In genomic region chr15:63156086-63156707, GRCh38 we compare ENCODE assay signal across 8 cellular contexts. TPM values are rescaled to one million over a fixed set of nuclear protein-coding genes. Genes with fewer than 3 reads are reported as not detected.
DNase-seq lines count a peak whose midpoint lies in the region; ATAC-seq and TF ChIP-seq lines count a peak whose summit lies in the region.

No MANE protein-coding gene starts in this region.

- no peaks in the 10 kb centered on the region for H3K27me3 ChIP-seq in CD4-positive, CD25-positive, alpha-beta regulatory T cell (ENCODE audit: control insufficient read depth, insufficient read depth, low read length)
- H3K27me3 ChIP-seq in MG63 = no peaks in the 10 kb centered on the region
- no peaks in the 10 kb centered on the region for H3K27me3 ChIP-seq in colonic mucosa
- H3K27me3 ChIP-seq in mucosa of rectum (ENCODE audit: control insufficient read depth in 2 of 2, insufficient read depth in 2 of 2, low read length in 2 of 2) = no peaks in the 10 kb centered on the region

- H3K27ac ChIP-seq in CD4-positive, CD25-positive, alpha-beta regulatory T cell (ENCODE audit: insufficient read depth, low read length, poor library complexity, severe bottlenecking) = peak overlapping the region; percentile 77
- H3K27ac ChIP-seq in colonic mucosa (peak overlapping the region; percentile 98), mucosa of rectum (ENCODE audit: low read depth in 2 of 2, low read length in 2 of 2) (peak overlapping the region; percentile 95)

- no peak for TF ChIP-seq CTCF in colonic mucosa (IDR thresholded peaks at IDR 0.05)

- H3K9me3 ChIP-seq in CD4-positive, CD25-positive, alpha-beta regulatory T cell (ENCODE audit: control insufficient read depth in 2 of 2, low read length in 2 of 2) = no peaks in the 10 kb centered on the region
- H3K9me3 ChIP-seq in MG63 (no peaks in the 10 kb centered on the region), colonic mucosa (no peaks in the 10 kb centered on the region), mucosa of rectum (ENCODE audit: control insufficient read depth in 2 of 2, low read length in 2 of 2) (no peaks in the 10 kb centered on the region)

- H3K9ac ChIP-seq in colonic mucosa (ENCODE audit: low read depth in 2 of 2, low read length in 2 of 2) (peak overlapping the region; percentile 87 to 95), mucosa of rectum (ENCODE audit: low read depth in 1 of 2, low read length in 2 of 2) (peak overlapping the region; percentile 89 to 97)

- no peak for ATAC-seq in CD4-positive, CD25-positive, alpha-beta regulatory T cell (ENCODE audit: low read depth in 2 of 2)
- ATAC-seq in GM18519 (IDR thresholded peaks at IDR 0.05; ENCODE audit: low FRiP score, unreplicated experiment) (no peak), GM18870 (IDR thresholded peaks at IDR 0.05; ENCODE audit: unreplicated experiment) (no peak)

- H3K36me3 ChIP-seq in CD4-positive, CD25-positive, alpha-beta regulatory T cell (ENCODE audit: control insufficient read depth, insufficient read depth, low read length) = peaks cover 17% of the 10 kb centered on the region
- peaks cover 21% of the 10 kb centered on the region for H3K36me3 ChIP-seq in MG63
- no peaks in the 10 kb centered on the region for H3K36me3 ChIP-seq in colonic mucosa
- peaks cover 18 to 22% of the 10 kb centered on the region in 2 donors for H3K36me3 ChIP-seq in mucosa of rectum (ENCODE audit: control insufficient read depth in 2 of 2, insufficient read depth in 2 of 2, low read length in 2 of 2)

- intact Hi-C loops in colonic mucosa (cut with DNase I) = no loop called here

- peak in 1 of 3 donors; percentile 28 for DNase-seq in CD4-positive, CD25-positive, alpha-beta regulatory T cell
- DNase-seq in MG63 = no peak
- DNase-seq in colonic mucosa = no peak
- no peak for DNase-seq in SHP77 treated with DMSO at 0.1 percent for 48 hours (lab: John Stamatoyannopoulos, UW)
- DNase-seq in activated CD4-positive, alpha-beta T cell treated with anti-CD3 and anti-CD28 coated beads for 1 hour = no peak

- H3K9me3 Mint-ChIP-seq in CD4-positive, CD25-positive, alpha-beta regulatory T cell = peaks cover 0 to 2% (median 0%) of the 10 kb centered on the region in 7 donors

- peak overlapping the region; percentile 93 for H3K4me3 ChIP-seq in CD4-positive, CD25-positive, alpha-beta regulatory T cell (ENCODE audit: low read depth, low read length)
- H3K4me3 ChIP-seq in MG63 (peak overlapping the region; percentile 80), colonic mucosa (peak overlapping the region; percentile 79), mucosa of rectum (ENCODE audit: low read length in 2 of 2) (peak overlapping the region; percentile 92 to 97)

- peak overlapping the region; percentile 94 to 100 (median 99) for H3K27ac Mint-ChIP-seq in CD4-positive, CD25-positive, alpha-beta regulatory T cell

- peak overlapping the region; percentile 98 to 100 (median 100) for H3K4me3 Mint-ChIP-seq in CD4-positive, CD25-positive, alpha-beta regulatory T cell

- peaks cover 17% of the 10 kb centered on the region for H3K4me1 ChIP-seq in CD4-positive, CD25-positive, alpha-beta regulatory T cell (ENCODE audit: control insufficient read depth, insufficient read depth, low read length, poor library complexity, severe bottlenecking)
- H3K4me1 ChIP-seq in colonic mucosa = no peaks in the 10 kb centered on the region
- peaks cover 2 to 6% of the 10 kb centered on the region in 2 donors for H3K4me1 ChIP-seq in mucosa of rectum (ENCODE audit: control insufficient read depth in 2 of 2, insufficient read depth in 2 of 2, low read length in 2 of 2)

- H3K4me1 Mint-ChIP-seq in CD4-positive, CD25-positive, alpha-beta regulatory T cell = peaks cover 19 to 41% (median 30%) of the 10 kb centered on the region in 4 donors

- H3K36me3 Mint-ChIP-seq in CD4-positive, CD25-positive, alpha-beta regulatory T cell = peaks cover 12% of the 10 kb centered on the region

- H3K27me3 Mint-ChIP-seq in CD4-positive, CD25-positive, alpha-beta regulatory T cell = no peaks in the 10 kb centered on the region

RNA-seq across cellular contexts. Expression of gene RPS27L, which starts 1.1 kb away (rescaled TPM):
- total RNA-seq in CD4-positive, CD25-positive, alpha-beta regulatory T cell = 94.0 TPM
- 100 to 1,000 TPM; 264 to 422 (median 337) TPM for polyA plus RNA-seq in CD4-positive, CD25-positive, alpha-beta regulatory T cell
- total RNA-seq in MG63 (2014; rRNA removed; shearing (Covaris generic); ENCODE audit: low replicate concordance) = 42.6 and 193 TPM in 2 replicates
- 100 to 1,000 TPM; 205 to 269 TPM for total RNA-seq in colonic mucosa

RNA-seq across cellular contexts. Expression of gene RAB8B, which starts 33.2 kb away (rescaled TPM):
- total RNA-seq in CD4-positive, CD25-positive, alpha-beta regulatory T cell = 114 TPM
- polyA plus RNA-seq in CD4-positive, CD25-positive, alpha-beta regulatory T cell = 10 to 100 TPM; 67.4 to 82.4 (median 74.4) TPM
- total RNA-seq in MG63 (2014; rRNA removed; shearing (Covaris generic); ENCODE audit: low replicate concordance) = 14.4 and 16.0 TPM in 2 replicates
- 10 to 100 TPM in 1 of 2 donors, 1 to 10 TPM in 1; 7.4 to 18.0 TPM for total RNA-seq in colonic mucosa

RNA-seq across cellular contexts. Expression of gene LACTB, which starts 34.5 kb away (rescaled TPM):
- 8.5 TPM for total RNA-seq in CD4-positive, CD25-positive, alpha-beta regulatory T cell
- 10 to 100 TPM in 2 of 4 donors, 1 to 10 TPM in 2; 7.5 to 11.8 (median 9.8) TPM for polyA plus RNA-seq in CD4-positive, CD25-positive, alpha-beta regulatory T cell
- total RNA-seq in MG63 (2014; rRNA removed; shearing (Covaris generic); ENCODE audit: low replicate concordance) = 41.5 and 50.4 TPM in 2 replicates
- 10 to 100 TPM; 14.6 to 29.6 TPM for total RNA-seq in colonic mucosa
